1 cellular context compared by ENCODE assay signal in the genomic region with DNA sequence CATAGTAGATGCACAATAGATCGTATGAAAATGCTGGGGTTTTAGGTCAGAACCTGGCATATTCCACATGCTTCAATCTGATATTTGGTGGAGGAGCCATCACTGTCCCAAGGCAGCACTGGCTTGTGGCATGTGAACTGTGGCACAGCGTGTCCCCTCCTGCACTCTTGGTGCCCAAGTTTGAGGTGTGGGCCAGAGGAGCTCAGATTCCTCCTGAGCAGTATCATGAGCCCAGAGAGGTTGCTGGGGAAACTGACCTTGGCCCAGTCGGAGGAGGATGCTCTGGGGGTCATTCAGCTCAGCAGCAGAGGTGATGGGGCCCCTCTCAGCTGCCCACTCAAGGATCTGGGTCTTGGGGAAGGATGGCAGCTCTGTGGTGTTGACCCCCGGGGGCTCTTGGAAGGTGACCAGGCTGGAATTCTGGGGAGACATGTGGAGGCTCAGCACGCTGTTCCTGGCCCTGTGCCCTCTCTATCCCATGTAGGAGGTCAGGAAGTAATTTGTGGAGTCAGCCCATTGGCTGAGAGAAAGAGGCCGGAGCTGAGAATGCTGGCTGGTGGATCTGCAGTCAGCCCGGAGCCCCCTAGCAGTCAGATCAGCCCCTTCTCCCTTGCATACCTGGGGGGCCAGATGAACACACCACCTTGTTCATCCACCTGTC.
TF ChIP-seq lines count a peak whose summit lies in the region.

No MANE protein-coding gene starts in this region.

TF ChIP-seq in endothelial cell of umbilical vein, 7 proteins besides CTCF, POLR2A, EP300 and RAD21:
- TF ChIP-seq POLR2AphosphoS5 (IDR thresholded peaks at IDR 0.05; ENCODE audit: insufficient read depth, low read depth, low read length) = peak; percentile 45
- TF ChIP-seq, protein P1, sequence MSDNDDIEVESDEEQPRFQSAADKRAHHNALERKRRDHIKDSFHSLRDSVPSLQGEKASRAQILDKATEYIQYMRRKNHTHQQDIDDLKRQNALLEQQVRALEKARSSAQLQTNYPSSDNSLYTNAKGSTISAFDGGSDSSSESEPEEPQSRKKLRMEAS (IDR thresholded peaks at IDR 0.05; ENCODE audit: insufficient read depth, insufficient read length) = no peak
